ENCODE assay signal across 10 cellular contexts in genomic region chr17:29583324-29584248, GRCh38. TPM values are rescaled to one million over a fixed set of nuclear protein-coding genes. Genes with fewer than 3 reads are reported as not detected.
DNase-seq lines count a peak whose midpoint lies in the region; ATAC-seq, FAIRE-seq and TF ChIP-seq lines count a peak whose summit lies in the region.
"Had no signal": no experiment of that assay in that cellular context is flagged by ENCODE, and none has a peak within 500 bp of the region (broad histone marks: within the 10 kb centered on the region; RNA-seq: fewer than 3 reads in every experiment).

No MANE protein-coding gene starts in this region.

- H3K79me2 ChIP-seq in endothelial cell of umbilical vein (ENCODE audit: control insufficient read depth, insufficient read depth, low read length), result peaks cover 72% of the 10 kb centered on the region

- no TSS peak for BruUV-seq in endothelial cell of umbilical vein (replicated peaks; lab: Mats Ljungman, UMichigan)

- ATAC-seq in activated CD8-positive, alpha-beta memory T cell treated with anti-CD3 and anti-CD28 coated beads, Interleukin-2, amount 10 ng/mL, durations not matched to agents 7 days and 5 days, result no peak
- peak; percentile 66 for ATAC-seq in RWPE2 (ENCODE audit: low read depth)
- no peak for ATAC-seq in stimulated activated effector memory CD8-positive, alpha-beta T cell treated with anti-CD3 and anti-CD28 coated beads, Interleukin-12 subunit alpha, Interleukin-12 subunit beta, amount 100 ng/mL, for 72 hours
- ATAC-seq: right lobe of liver had no signal

- POLR2A ChIA-PET in endothelial cell of umbilical vein (lab: Charles Lee), result no interaction called here

- peak overlapping the region; percentile 65 for H3K27ac Mint-ChIP-seq in activated CD8-positive, alpha-beta memory T cell treated with anti-CD3 and anti-CD28 coated beads, Interleukin-2, amount 10 ng/mL, durations not matched to agents 7 days and 5 days
- peak overlapping the region; percentile 82 for H3K27ac Mint-ChIP-seq in stimulated activated effector memory CD8-positive, alpha-beta T cell treated with anti-CD3 and anti-CD28 coated beads, Interleukin-12 subunit alpha, Interleukin-12 subunit beta, amount 100 ng/mL, for 72 hours

- H3K36me3 Mint-ChIP-seq in activated CD8-positive, alpha-beta memory T cell treated with anti-CD3 and anti-CD28 coated beads, Interleukin-2, amount 10 ng/mL, durations not matched to agents 7 days and 5 days, result peaks cover 13% of the 10 kb centered on the region
- peaks cover 36% of the 10 kb centered on the region for H3K36me3 Mint-ChIP-seq in stimulated activated effector memory CD8-positive, alpha-beta T cell treated with anti-CD3 and anti-CD28 coated beads, Interleukin-12 subunit alpha, Interleukin-12 subunit beta, amount 100 ng/mL, for 72 hours

- H3K4me1 ChIP-seq in RWPE2 (ENCODE audit: insufficient read depth, poor library complexity, severe bottlenecking), result peaks cover 53% of the 10 kb centered on the region
- peaks cover 45% of the 10 kb centered on the region for H3K4me1 ChIP-seq in endothelial cell of umbilical vein (ENCODE audit: control insufficient read depth, extremely low read depth, insufficient read depth, low read length)

- DNase-seq in activated CD8-positive, alpha-beta memory T cell treated with anti-CD3 and anti-CD28 coated beads, Interleukin-2, amount 10 ng/mL, durations not matched to agents 7 days and 5 days, result no peak
- DNase-seq in activated CD8-positive, alpha-beta memory T cell treated with anti-CD3 and anti-CD28 coated beads, Interleukin-2, amount 50 U/mL, for 48 hours, result no peak
- DNase-seq in RWPE2 (ENCODE audit: low spot score) (peak; percentile 96), endothelial cell of umbilical vein (ENCODE audit: low read depth, low spot score) (no peak), NK-92 (lab: John Stamatoyannopoulos, UW; ENCODE audit: unreplicated experiment) (no peak), GM03348 (ENCODE audit: low spot score) (no peak)
- DNase-seq in stimulated activated effector memory CD8-positive, alpha-beta T cell treated with anti-CD3 and anti-CD28 coated beads, Interleukin-12 subunit alpha, Interleukin-12 subunit beta, amount 100 ng/mL, for 72 hours (ENCODE audit: low spot score in 2 of 2), result no peak
- no peak for DNase-seq in stimulated activated CD4-positive, alpha-beta T cell treated with anti-CD3 and anti-CD28 coated beads, Interleukin-12 subunit alpha, Interleukin-12 subunit beta, amount 100 ng/mL, for 4 hours
- DNase-seq: activated CD4-positive, alpha-beta T cell treated with anti-CD3 and anti-CD28 coated beads for 1 hour had no signal

- H3K9me3 ChIP-seq in RWPE2 (ENCODE audit: severe bottlenecking), result peaks cover 4% of the 10 kb centered on the region
- H3K9me3 ChIP-seq in endothelial cell of umbilical vein (replicated peaks; ENCODE audit: control insufficient read depth, insufficient read depth, low read length), result no peaks in the 10 kb centered on the region
- H3K9me3 ChIP-seq: right lobe of liver had no signal

- H3K9ac ChIP-seq in endothelial cell of umbilical vein (replicated peaks; ENCODE audit: extremely low read depth, insufficient read depth, low read length), result no peak overlapping the region

- intact Hi-C loops in endothelial cell of umbilical vein (cut with micrococcal nuclease), result no loop called here

- no peak for TF ChIP-seq POLR2A in endothelial cell of umbilical vein (IDR thresholded peaks at IDR 0.05; ENCODE audit: low read depth, low read length)

- no peak overlapping the region for H3K4me3 Mint-ChIP-seq in activated CD8-positive, alpha-beta memory T cell treated with anti-CD3 and anti-CD28 coated beads, Interleukin-2, amount 10 ng/mL, durations not matched to agents 7 days and 5 days
- no peak overlapping the region for H3K4me3 Mint-ChIP-seq in stimulated activated effector memory CD8-positive, alpha-beta T cell treated with anti-CD3 and anti-CD28 coated beads, Interleukin-12 subunit alpha, Interleukin-12 subunit beta, amount 100 ng/mL, for 72 hours

- peaks cover 47% of the 10 kb centered on the region for H3K36me3 ChIP-seq in RWPE2 (ENCODE audit: low read depth)
- H3K36me3 ChIP-seq in endothelial cell of umbilical vein (ENCODE audit: control insufficient read depth in 2 of 2, extremely low read depth in 1 of 2, insufficient read depth in 2 of 2, low read length in 2 of 2), result peaks cover 15 to 26% of the 10 kb centered on the region in 2 experiments

- CTCF ChIA-PET in activated CD8-positive, alpha-beta memory T cell treated with anti-CD3 and anti-CD28 coated beads, Interleukin-2, amount 10 ng/mL, durations not matched to agents 7 days and 5 days (lab: Charles Lee), result interaction anchor here (1.0 to 24.4 kb wide), 4 partner anchors 9 to 632 kb away, joined by 3 to 458 read pairs (median 87); partner anchors contain the start of genes ABHD15, ANKRD13B, CORO6 and TP53I13
- CTCF ChIA-PET in endothelial cell of umbilical vein (lab: Charles Lee), result interaction anchor here (4.3 to 9.4 kb wide), 2 partner anchors 9 to 33 kb away, joined by 113 to 152 read pairs; partner anchors contain the start of gene ANKRD13B

- H3K27me3 ChIP-seq in RWPE2 (ENCODE audit: insufficient read depth, poor library complexity, severe bottlenecking) (no peaks in the 10 kb centered on the region), endothelial cell of umbilical vein (ENCODE audit: control insufficient read depth in 2 of 2, insufficient read depth in 2 of 2, low read length in 2 of 2) (no peaks in the 10 kb centered on the region)
- H3K27me3 ChIP-seq: right lobe of liver had no signal

- no peaks in the 10 kb centered on the region for H3K9me3 Mint-ChIP-seq in activated CD8-positive, alpha-beta memory T cell treated with anti-CD3 and anti-CD28 coated beads, Interleukin-2, amount 10 ng/mL, durations not matched to agents 7 days and 5 days (ENCODE audit: low read depth)
- no peaks in the 10 kb centered on the region for H3K9me3 Mint-ChIP-seq in stimulated activated effector memory CD8-positive, alpha-beta T cell treated with anti-CD3 and anti-CD28 coated beads, Interleukin-12 subunit alpha, Interleukin-12 subunit beta, amount 100 ng/mL, for 72 hours

- no peaks in the 10 kb centered on the region for H3K9me1 ChIP-seq in endothelial cell of umbilical vein (replicated peaks; ENCODE audit: control insufficient read depth, extremely low read depth, insufficient read depth, low read length)

- FAIRE-seq in endothelial cell of umbilical vein (lab: Jason Lieb, UNC), result peak; percentile 12

- peak overlapping the region; percentile 80 for H3K27ac ChIP-seq in RWPE2 (ENCODE audit: poor library complexity, severe bottlenecking)
- peak overlapping the region; percentile 96 for H3K27ac ChIP-seq in endothelial cell of umbilical vein (ENCODE audit: insufficient read depth, low read depth, low read length)
- H3K27ac ChIP-seq: right lobe of liver had no signal

- no peak for TF ChIP-seq CTCF in RWPE2 (IDR thresholded peaks at IDR 0.05; ENCODE audit: poor library complexity, severe bottlenecking)
- TF ChIP-seq CTCF in endothelial cell of umbilical vein (IDR thresholded peaks at IDR 0.05; ENCODE audit: extremely low read depth in 1 of 2, insufficient read depth in 1 of 2, low read depth in 1 of 2, low read length in 2 of 2), result no peak

- no peak overlapping the region for H2AFZ ChIP-seq in endothelial cell of umbilical vein (ENCODE audit: low read depth, low read length)

- H3K27me3 Mint-ChIP-seq in activated CD8-positive, alpha-beta memory T cell treated with anti-CD3 and anti-CD28 coated beads, Interleukin-2, amount 10 ng/mL, durations not matched to agents 7 days and 5 days, result no peaks in the 10 kb centered on the region

- H4K20me1 ChIP-seq in endothelial cell of umbilical vein (replicated peaks; ENCODE audit: control insufficient read depth, extremely low read depth, insufficient read depth, low read length), result no peaks in the 10 kb centered on the region

- H3K4me1 Mint-ChIP-seq in activated CD8-positive, alpha-beta memory T cell treated with anti-CD3 and anti-CD28 coated beads, Interleukin-2, amount 10 ng/mL, durations not matched to agents 7 days and 5 days, result peaks cover 56% of the 10 kb centered on the region
- H3K4me1 Mint-ChIP-seq in stimulated activated effector memory CD8-positive, alpha-beta T cell treated with anti-CD3 and anti-CD28 coated beads, Interleukin-12 subunit alpha, Interleukin-12 subunit beta, amount 100 ng/mL, for 72 hours, result peaks cover 66% of the 10 kb centered on the region

- H3K4me3 ChIP-seq in RWPE2 (ENCODE audit: severe bottlenecking), result no peak overlapping the region
- no peak overlapping the region for H3K4me3 ChIP-seq in endothelial cell of umbilical vein (replicated peaks in 1 of 3; ENCODE audit: insufficient read depth in 1 of 3, low read depth in 1 of 3, low read length in 3 of 3)
- H3K4me3 ChIP-seq: right lobe of liver had no signal

- no peak overlapping the region for H3K4me2 ChIP-seq in endothelial cell of umbilical vein (ENCODE audit: insufficient read depth, low read length)

- dilution Hi-C loops in endothelial cell of umbilical vein (cut with MboI; ENCODE audit: extremely low pct_ligation_motif_present, low sequenced_read_pairs), result no loop called here

RNA-seq across cellular contexts. Expression of gene GIT1, which starts 5.9 kb away (rescaled TPM):
- 10 to 100 TPM; 69.5 to 79.5 TPM for total RNA-seq in activated CD8-positive, alpha-beta memory T cell treated with anti-CD3 and anti-CD28 coated beads, Interleukin-2, amount 10 ng/mL, durations not matched to agents 7 days and 5 days
- 82.0 and 92.5 TPM in 2 replicates for total RNA-seq in endothelial cell of umbilical vein
- 75.5 and 97.5 TPM in 2 replicates for polyA plus RNA-seq in endothelial cell of umbilical vein
- 74.6 and 75.7 TPM in 2 replicates for polyA plus RNA-seq in endothelial cell of umbilical vein (2011; cell fraction: cytosol; rRNA removed)
- 118 and 146 TPM in 2 replicates for polyA plus RNA-seq in endothelial cell of umbilical vein (2011; cell fraction: nucleus; rRNA removed)
- 63.1 and 66.3 TPM in 2 replicates for polyA plus RNA-seq in endothelial cell of umbilical vein (2012)
- polyA minus RNA-seq in endothelial cell of umbilical vein, result 63.9 and 96.6 TPM in 2 replicates
- 44.4 TPM for polyA minus RNA-seq in endothelial cell of umbilical vein (2011; cell fraction: cytosol; rRNA and poly(A)+ RNA removed)
- 40.9 and 60.4 TPM in 2 replicates for polyA minus RNA-seq in endothelial cell of umbilical vein (2011; cell fraction: nucleus; rRNA and poly(A)+ RNA removed)

RNA-seq across cellular contexts. Expression of gene ANKRD13B, which starts 9.3 kb away (rescaled TPM):
- 10 to 100 TPM; 15.6 to 20.1 TPM for total RNA-seq in activated CD8-positive, alpha-beta memory T cell treated with anti-CD3 and anti-CD28 coated beads, Interleukin-2, amount 10 ng/mL, durations not matched to agents 7 days and 5 days
- 21.1 and 22.8 TPM in 2 replicates for total RNA-seq in endothelial cell of umbilical vein
- 23.2 and 26.7 TPM in 2 replicates for polyA plus RNA-seq in endothelial cell of umbilical vein
- polyA plus RNA-seq in endothelial cell of umbilical vein (2011; cell fraction: cytosol; rRNA removed), result 10.5 and 15.8 TPM in 2 replicates
- polyA plus RNA-seq in endothelial cell of umbilical vein (2011; cell fraction: nucleus; rRNA removed), result 92.5 and 94.8 TPM in 2 replicates
- polyA plus RNA-seq in endothelial cell of umbilical vein (2012), result 25.3 and 34.7 TPM in 2 replicates
- 15.5 and 20.3 TPM in 2 replicates for polyA minus RNA-seq in endothelial cell of umbilical vein
- polyA minus RNA-seq in endothelial cell of umbilical vein (2011; cell fraction: cytosol; rRNA and poly(A)+ RNA removed), result 21.3 TPM
- polyA minus RNA-seq in endothelial cell of umbilical vein (2011; cell fraction: nucleus; rRNA and poly(A)+ RNA removed), result 17.8 and 28.5 TPM in 2 replicates

RNA-seq across cellular contexts. Expression of gene TP53I13, which starts 15.1 kb away (rescaled TPM):
- total RNA-seq in activated CD8-positive, alpha-beta memory T cell treated with anti-CD3 and anti-CD28 coated beads, Interleukin-2, amount 10 ng/mL, durations not matched to agents 7 days and 5 days, result 100 to 1,000 TPM in 1 of 2 experiments, 10 to 100 TPM in 1; 97.0 to 131 TPM
- total RNA-seq in endothelial cell of umbilical vein, result 33.8 and 41.1 TPM in 2 replicates
- 42.7 and 72.3 TPM in 2 replicates for polyA plus RNA-seq in endothelial cell of umbilical vein
- polyA plus RNA-seq in endothelial cell of umbilical vein (2011; cell fraction: cytosol; rRNA removed), result 19.3 and 35.8 TPM in 2 replicates
- polyA plus RNA-seq in endothelial cell of umbilical vein (2011; cell fraction: nucleus; rRNA removed), result 93.1 and 99.6 TPM in 2 replicates
- polyA plus RNA-seq in endothelial cell of umbilical vein (2012), result 22.6 and 36.1 TPM in 2 replicates
- polyA minus RNA-seq in endothelial cell of umbilical vein, result 12.9 and 23.4 TPM in 2 replicates
- polyA minus RNA-seq in endothelial cell of umbilical vein (2011; cell fraction: cytosol; rRNA and poly(A)+ RNA removed), result 18.9 TPM
- 7.2 and 21.1 TPM in 2 replicates for polyA minus RNA-seq in endothelial cell of umbilical vein (2011; cell fraction: nucleus; rRNA and poly(A)+ RNA removed)

RNA-seq across cellular contexts. Expression of gene ABHD15, which starts 16.7 kb away (rescaled TPM):
- total RNA-seq in activated CD8-positive, alpha-beta memory T cell treated with anti-CD3 and anti-CD28 coated beads, Interleukin-2, amount 10 ng/mL, durations not matched to agents 7 days and 5 days, result 10 to 100 TPM; 20.0 to 20.3 TPM
- total RNA-seq in endothelial cell of umbilical vein, result 5.6 and 5.9 TPM in 2 replicates
- 3.8 and 4.7 TPM in 2 replicates for polyA plus RNA-seq in endothelial cell of umbilical vein
- polyA plus RNA-seq in endothelial cell of umbilical vein (2011; cell fraction: cytosol; rRNA removed), result 3.7 and 4.2 TPM in 2 replicates
- polyA plus RNA-seq in endothelial cell of umbilical vein (2011; cell fraction: nucleus; rRNA removed), result 3.1 and 3.4 TPM in 2 replicates
- 6.1 TPM in 2 replicates for polyA plus RNA-seq in endothelial cell of umbilical vein (2012)
- 5.5 and 8.6 TPM in 2 replicates for polyA minus RNA-seq in endothelial cell of umbilical vein
- polyA minus RNA-seq in endothelial cell of umbilical vein (2011; cell fraction: cytosol; rRNA and poly(A)+ RNA removed), result 7.7 TPM
- polyA minus RNA-seq in endothelial cell of umbilical vein (2011; cell fraction: nucleus; rRNA and poly(A)+ RNA removed), result 1.8 and 2.7 TPM in 2 replicates

RNA-seq across cellular contexts. Expression of gene CORO6, which starts 39.1 kb away (rescaled TPM):
- 1 to 10 TPM; 2.7 to 7.0 TPM for total RNA-seq in activated CD8-positive, alpha-beta memory T cell treated with anti-CD3 and anti-CD28 coated beads, Interleukin-2, amount 10 ng/mL, durations not matched to agents 7 days and 5 days
- total RNA-seq in endothelial cell of umbilical vein, result 7.8 and 10.7 TPM in 2 replicates
- 14.7 and 22.0 TPM in 2 replicates for polyA plus RNA-seq in endothelial cell of umbilical vein
- 1.5 and 3.2 TPM in 2 replicates for polyA plus RNA-seq in endothelial cell of umbilical vein (2011; cell fraction: cytosol; rRNA removed)
- polyA plus RNA-seq in endothelial cell of umbilical vein (2011; cell fraction: nucleus; rRNA removed), result 151 and 191 TPM in 2 replicates
- 4.1 and 8.8 TPM in 2 replicates for polyA plus RNA-seq in endothelial cell of umbilical vein (2012)
- polyA minus RNA-seq in endothelial cell of umbilical vein, result 11.2 and 17.2 TPM in 2 replicates
- polyA minus RNA-seq in endothelial cell of umbilical vein (2011; cell fraction: cytosol; rRNA and poly(A)+ RNA removed), result 0.82 TPM
- polyA minus RNA-seq in endothelial cell of umbilical vein (2011; cell fraction: nucleus; rRNA and poly(A)+ RNA removed), result 14.9 and 17.6 TPM in 2 replicates
